9 cellular contexts compared by ENCODE assay signal in genomic region chr20:20780127-20780822, GRCh38.
DNase-seq lines count a peak whose midpoint lies in the region; ATAC-seq and TF ChIP-seq lines count a peak whose summit lies in the region.
"Had no signal": no experiment of that assay in that cellular context is flagged by ENCODE, and none has a peak within 500 bp of the region (broad histone marks: within the 10 kb centered on the region; RNA-seq: fewer than 3 reads in every experiment).

No MANE protein-coding gene starts in this region.

- H3K36me3 Mint-ChIP-seq in activated T-cell treated with anti-CD3 and anti-CD28 coated beads, Interleukin-2, amount 50 U/mL, for 4 hours (ENCODE audit: insufficient read depth), result no peaks in the 10 kb centered on the region

- no peak for TF ChIP-seq POLR2A in body of pancreas (IDR thresholded peaks at IDR 0.05)

- H3K36me3 ChIP-seq in body of pancreas (replicated peaks in 1 of 2; ENCODE audit: insufficient read depth in 1 of 2, low read depth in 2 of 2), result no peaks in the 10 kb centered on the region
- no peaks in the 10 kb centered on the region for H3K36me3 ChIP-seq in lower lobe of right lung

- no peaks in the 10 kb centered on the region for H3K9me3 Mint-ChIP-seq in activated T-cell treated with anti-CD3 and anti-CD28 coated beads, Interleukin-2, amount 50 U/mL, for 4 hours

- peak overlapping the region in 2 of 4 donors; percentile 1 to 18 for H3K27ac ChIP-seq in body of pancreas
- H3K27ac ChIP-seq in lower lobe of right lung, result peak overlapping the region; percentile 69
- H3K27ac ChIP-seq: KMS-11 had no signal

- DNase-seq in NCI-H1105 (lab: John Stamatoyannopoulos, UW), result peak; percentile 9
- DNase-seq in NCI-H1105 treated with DMSO at 0.1 percent for 48 hours (lab: John Stamatoyannopoulos, UW), result no peak
- DNase-seq in M059J (ENCODE audit: low read depth), result peak; percentile 44
- DNase-seq in body of pancreas, result peak; percentile 56 to 85 (median 66)
- DNase-seq in lower lobe of right lung, result peak; percentile 93
- DNase-seq in activated T-cell treated with anti-CD3 and anti-CD28 coated beads, Interleukin-2, amount 50 U/mL, for 4 hours, result no peak
- no peak for DNase-seq in central memory CD4-positive, alpha-beta T cell

- H3K4me3 ChIP-seq in body of pancreas (no peak overlapping the region), lower lobe of right lung (no peak overlapping the region)

- H3K4me1 ChIP-seq in body of pancreas (peaks cover 10% of the 10 kb centered on the region), lower lobe of right lung (peaks cover 34% of the 10 kb centered on the region)

- H3K4me1 Mint-ChIP-seq in activated T-cell treated with anti-CD3 and anti-CD28 coated beads, Interleukin-2, amount 50 U/mL, for 4 hours (ENCODE audit: low read depth), result no peaks in the 10 kb centered on the region

- no peak for TF ChIP-seq CTCF in body of pancreas (IDR thresholded peaks at IDR 0.05)
- TF ChIP-seq CTCF in lower lobe of right lung (IDR thresholded peaks at IDR 0.05), result no peak

- intact Hi-C loops in body of pancreas (cut with DNase I), result no loop called here
- intact Hi-C loops in lower lobe of right lung (cut with DNase I), result no loop called here

- no peak overlapping the region for H3K4me3 Mint-ChIP-seq in activated T-cell treated with anti-CD3 and anti-CD28 coated beads, Interleukin-2, amount 50 U/mL, for 4 hours

- WGBS in body of pancreas, 2 donors, result 36 to 49% methylated on average over 7 of the region's 7 CpGs

- ATAC-seq in body of pancreas (peak; percentile 82), lower lobe of right lung (peak; percentile 95 to 96), GM21390 (IDR thresholded peaks at IDR 0.05; ENCODE audit: unreplicated experiment) (no peak)
- no peak for ATAC-seq in activated T-cell treated with anti-CD3 and anti-CD28 coated beads, Interleukin-2, amount 50 U/mL, for 4 hours

- peaks cover 8% of the 10 kb centered on the region for H3K27me3 Mint-ChIP-seq in activated T-cell treated with anti-CD3 and anti-CD28 coated beads, Interleukin-2, amount 50 U/mL, for 4 hours (ENCODE audit: low read depth)

- H3K27me3 ChIP-seq in body of pancreas (no peaks in the 10 kb centered on the region), lower lobe of right lung (ENCODE audit: low read depth) (no peaks in the 10 kb centered on the region)

- H3K9me3 ChIP-seq in body of pancreas (no peaks in the 10 kb centered on the region), lower lobe of right lung (no peaks in the 10 kb centered on the region)

Comparison
In these comparisons a context has a peak if more than half of its experiments do, and no peak if none do; other contexts are left out.
1. DNase-seq: peak in NCI-H1105 (single experiment), M059J (single experiment), body of pancreas (4 of 4) and lower lobe of right lung (single experiment); none in NCI-H1105 treated with DMSO at 0.1 percent for 48 hours (single experiment), activated T-cell treated with anti-CD3 and anti-CD28 coated beads, Interleukin-2, amount 50 U/mL, for 4 hours (single experiment) and central memory CD4-positive, alpha-beta T cell (single experiment).
2. ATAC-seq: peak in body of pancreas (single experiment) and lower lobe of right lung (2 of 2); none in activated T-cell treated with anti-CD3 and anti-CD28 coated beads, Interleukin-2, amount 50 U/mL, for 4 hours (0 of 2) and GM21390 (single experiment).